9 cellular contexts compared by ENCODE assay signal in genomic region chr19:7349961-7350711, GRCh38. TPM values are rescaled to one million over a fixed set of nuclear protein-coding genes. Genes with fewer than 3 reads are reported as not detected.
DNase-seq lines count a peak whose midpoint lies in the region; ATAC-seq and TF ChIP-seq lines count a peak whose summit lies in the region.
"Had no signal": no experiment of that assay in that cellular context is flagged by ENCODE, and none has a peak within 500 bp of the region (broad histone marks: within the 10 kb centered on the region; RNA-seq: fewer than 3 reads in every experiment).

No MANE protein-coding gene starts in this region.

- H3K27ac Mint-ChIP-seq in activated B cell treated with CpG ODN at 0.5 μM for 24 hours: peak overlapping the region; percentile 95
- peak overlapping the region; percentile 96 to 98 for H3K27ac Mint-ChIP-seq in effector memory CD8-positive, alpha-beta T cell

- peak overlapping the region; percentile 87 for H3K4me3 Mint-ChIP-seq in activated B cell treated with CpG ODN at 0.5 μM for 24 hours
- peak overlapping the region; percentile 99 to 100 for H3K4me3 Mint-ChIP-seq in effector memory CD8-positive, alpha-beta T cell

- peak overlapping the region; percentile 30 for H3K4me3 ChIP-seq in upper lobe of right lung

- peaks cover 5% of the 10 kb centered on the region for H3K9me3 Mint-ChIP-seq in activated B cell treated with CpG ODN at 0.5 μM for 24 hours
- peaks cover 0 to 4% of the 10 kb centered on the region in 2 donors for H3K9me3 Mint-ChIP-seq in effector memory CD8-positive, alpha-beta T cell

- TF ChIP-seq CTCF in activated B cell treated with CpG ODN at 0.5 μM for 24 hours (IDR thresholded peaks at IDR 0.05) (no peak), upper lobe of right lung (IDR thresholded peaks at IDR 0.05) (no peak)

- no peaks in the 10 kb centered on the region for H3K4me1 ChIP-seq in upper lobe of right lung

- peak; percentile 30 for DNase-seq in stimulated activated CD4-positive, alpha-beta T cell treated with anti-CD3 and anti-CD28 coated beads, Interleukin-4, amount 100 ng/mL, for 1 hour
- DNase-seq in stimulated activated CD4-positive, alpha-beta T cell treated with anti-CD3 and anti-CD28 coated beads, Interleukin-12 subunit alpha, Interleukin-12 subunit beta, amount 100 ng/mL, for 4 hours: no peak
- DNase-seq in activated B cell treated with CpG ODN at 0.5 μM for 24 hours (peak; percentile 49), upper lobe of right lung (peak; percentile 65), DMS153 treated with DMSO at 0.1 percent for 48 hours (lab: John Stamatoyannopoulos, UW; ENCODE audit: unreplicated experiment) (no peak), LoVo (ENCODE audit: low spot score) (no peak)
- peak; percentile 29 to 54 (median 32) for DNase-seq in effector memory CD8-positive, alpha-beta T cell
- DNase-seq: NCI-H1417 had no signal

- POLR2A ChIA-PET in activated B cell treated with CpG ODN at 0.5 μM for 24 hours (lab: Charles Lee): interaction anchor here (0.5 to 3.2 kb wide), 9 partner anchors 9 to 281 kb away, joined by 3 to 36 read pairs (median 4); partner anchors contain the start of gene ZNF557

- no peaks in the 10 kb centered on the region for H3K27me3 Mint-ChIP-seq in activated B cell treated with CpG ODN at 0.5 μM for 24 hours
- no peaks in the 10 kb centered on the region for H3K27me3 Mint-ChIP-seq in effector memory CD8-positive, alpha-beta T cell

- H3K4me1 Mint-ChIP-seq in activated B cell treated with CpG ODN at 0.5 μM for 24 hours: peaks cover 91% of the 10 kb centered on the region
- H3K4me1 Mint-ChIP-seq in effector memory CD8-positive, alpha-beta T cell (ENCODE audit: low read depth in 2 of 2): peaks cover 71 to 72% of the 10 kb centered on the region in 2 donors

- intact Hi-C loops in activated B cell treated with CpG ODN at 0.5 μM for 24 hours (cut with micrococcal nuclease) (loop anchor here (2.0 to 10.0 kb wide), 4 partner anchors 13 to 613 kb away; partner anchors contain the start of genes GPR108, MCEMP1 and TRIP10), upper lobe of right lung (cut with DNase I) (no loop called here)

- no peaks in the 10 kb centered on the region for H3K9me3 ChIP-seq in upper lobe of right lung

- ATAC-seq in activated B cell treated with CpG ODN at 0.5 μM for 24 hours (ENCODE audit: low read depth) (peak; percentile 9), upper lobe of right lung (peak; percentile 37), GM21447 (IDR thresholded peaks at IDR 0.05; ENCODE audit: unreplicated experiment) (no peak)
- ATAC-seq in effector memory CD8-positive, alpha-beta T cell (replicated peaks): peak; percentile 59

- CTCF ChIA-PET in activated B cell treated with CpG ODN at 0.5 μM for 24 hours (lab: Charles Lee): interaction anchor here (1.1 to 2.2 kb wide), 8 partner anchors 9 to 200 kb away, joined by 3 to 8 read pairs (median 4); no protein-coding TSS in a partner anchor

- H3K27ac ChIP-seq in upper lobe of right lung: peak overlapping the region; percentile 37

- peaks cover 31% of the 10 kb centered on the region for H3K36me3 Mint-ChIP-seq in activated B cell treated with CpG ODN at 0.5 μM for 24 hours (ENCODE audit: low read depth)
- H3K36me3 Mint-ChIP-seq in effector memory CD8-positive, alpha-beta T cell (ENCODE audit: insufficient read depth): peaks cover 50% of the 10 kb centered on the region

- no peaks in the 10 kb centered on the region for H3K27me3 ChIP-seq in upper lobe of right lung

- H3K36me3 ChIP-seq in upper lobe of right lung: no peaks in the 10 kb centered on the region

RNA-seq across cellular contexts. Expression of gene ARHGEF18, which starts 1.4 kb away (rescaled TPM):
- 45.8 and 51.9 TPM in 2 replicates for total RNA-seq in activated B cell treated with CpG ODN at 0.5 μM for 24 hours
- total RNA-seq in upper lobe of right lung: 50.4 TPM

RNA-seq across cellular contexts. Expression of gene INSR, which starts 55.9 kb away (rescaled TPM):
- total RNA-seq in activated B cell treated with CpG ODN at 0.5 μM for 24 hours (3.2 and 3.3 TPM in 2 replicates), upper lobe of right lung (37.5 TPM)

Comparison
In these comparisons a context has a peak if more than half of its experiments do, and no peak if none do; other contexts are left out.
1. DNase-seq: peak in stimulated activated CD4-positive, alpha-beta T cell treated with anti-CD3 and anti-CD28 coated beads, Interleukin-4, amount 100 ng/mL, for 1 hour (single experiment), activated B cell treated with CpG ODN at 0.5 μM for 24 hours (single experiment), effector memory CD8-positive, alpha-beta T cell (3 of 3) and upper lobe of right lung (single experiment); none in stimulated activated CD4-positive, alpha-beta T cell treated with anti-CD3 and anti-CD28 coated beads, Interleukin-12 subunit alpha, Interleukin-12 subunit beta, amount 100 ng/mL, for 4 hours (single experiment), DMS153 treated with DMSO at 0.1 percent for 48 hours (single experiment) and LoVo (single experiment).